8 cellular contexts compared by ENCODE assay signal in genomic region chr14:77039285-77040058, GRCh38. TPM values are rescaled to one million over a fixed set of nuclear protein-coding genes. Genes with fewer than 3 reads are reported as not detected.
DNase-seq lines count a peak whose midpoint lies in the region; ATAC-seq, FAIRE-seq and TF ChIP-seq lines count a peak whose summit lies in the region.

No MANE protein-coding gene starts in this region.

- H3K27ac ChIP-seq in mesodermal cell (ENCODE audit: low read depth, low read length, severe bottlenecking): peak overlapping the region; percentile 93

- no peaks in the 10 kb centered on the region for H3K36me3 ChIP-seq in mesodermal cell (ENCODE audit: control insufficient read depth, insufficient read depth, low read length)

- peaks cover 85% of the 10 kb centered on the region for H3K4me1 ChIP-seq in mesodermal cell (ENCODE audit: control insufficient read depth, insufficient read depth, low read length, poor library complexity, severe bottlenecking)

- H3K4me3 ChIP-seq in AG09309 (ENCODE audit: control insufficient read depth, low read depth, low read length) (peak overlapping the region; percentile 18), cardiac fibroblast (replicated peaks in 1 of 2; ENCODE audit: low read depth in 2 of 2, low read length in 2 of 2) (peak overlapping the region in 1 of 2 donors; percentile 30), mesodermal cell (ENCODE audit: extremely low read depth, insufficient read depth, low read length, poor library complexity, severe bottlenecking) (peak overlapping the region; percentile 12)

- no peak for DNase-seq in AG09309 (ENCODE audit: low read depth)
- DNase-seq in NCI-H446 treated with DMSO at 0.1 percent for 48 hours (lab: John Stamatoyannopoulos, UW): peak; percentile 63
- peak; percentile 58 to 76 for DNase-seq in cardiac fibroblast (ENCODE audit: low read depth in 2 of 2)
- DNase-seq in RCC 7860 (ENCODE audit: low spot score): no peak
- no peak for DNase-seq in HPDE6-E6E7 (ENCODE audit: extremely low spot score)
- no peak for DNase-seq in MV-4-11 (lab: John Stamatoyannopoulos, UW)

- FAIRE-seq in RCC 7860 (lab: Jason Lieb, UNC): no peak

- TF ChIP-seq CTCF in AG09309 (IDR thresholded peaks at IDR 0.05; ENCODE audit: control insufficient read depth, insufficient read depth, low read depth, low read length, missing control alignments) (no peak), cardiac fibroblast (IDR thresholded peaks at IDR 0.05; ENCODE audit: low read depth, low read length) (no peak)

- H3K9me3 ChIP-seq in mesodermal cell (ENCODE audit: control insufficient read depth, low read length): no peaks in the 10 kb centered on the region

- ATAC-seq in GM19023 (IDR thresholded peaks at IDR 0.05; ENCODE audit: unreplicated experiment): peak; percentile 13

- WGBS in mesodermal cell (ENCODE audit: insufficient coverage in 2 of 2), 2 experiments: 45 to 46% methylated on average over 5 to 6 of the region's 10 CpGs

RNA-seq across cellular contexts. Expression of gene IRF2BPL, which starts 11.0 kb away (rescaled TPM):
- 60.3 TPM for polyA plus RNA-seq in mesodermal cell (2013, experiment 1 of 2)
- 43.8 TPM for polyA plus RNA-seq in mesodermal cell (2013, experiment 2 of 2)

RNA-seq across cellular contexts. Expression of gene CIPC, which starts 58.6 kb away (rescaled TPM):
- 11.6 TPM for polyA plus RNA-seq in mesodermal cell (2013, experiment 1 of 2)
- 12.0 TPM for polyA plus RNA-seq in mesodermal cell (2013, experiment 2 of 2)

Comparison
In these comparisons a context has a peak if more than half of its experiments do, and no peak if none do; other contexts are left out.
1. DNase-seq: peak in NCI-H446 treated with DMSO at 0.1 percent for 48 hours (single experiment) and cardiac fibroblast (2 of 2); none in AG09309 (single experiment), RCC 7860 (single experiment), HPDE6-E6E7 (single experiment) and MV-4-11 (single experiment).